Comparison of ENCODE assay signal across 2 cellular contexts in genomic region chr1:223000549-223001135, GRCh38.
TF ChIP-seq lines count a peak whose summit lies in the region.

No MANE protein-coding gene starts in this region.

TF ChIP-seq in A549, 52 proteins besides CTCF, POLR2A, EP300 and RAD21 (continued from another document):
- TF ChIP-seq, protein P1, sequence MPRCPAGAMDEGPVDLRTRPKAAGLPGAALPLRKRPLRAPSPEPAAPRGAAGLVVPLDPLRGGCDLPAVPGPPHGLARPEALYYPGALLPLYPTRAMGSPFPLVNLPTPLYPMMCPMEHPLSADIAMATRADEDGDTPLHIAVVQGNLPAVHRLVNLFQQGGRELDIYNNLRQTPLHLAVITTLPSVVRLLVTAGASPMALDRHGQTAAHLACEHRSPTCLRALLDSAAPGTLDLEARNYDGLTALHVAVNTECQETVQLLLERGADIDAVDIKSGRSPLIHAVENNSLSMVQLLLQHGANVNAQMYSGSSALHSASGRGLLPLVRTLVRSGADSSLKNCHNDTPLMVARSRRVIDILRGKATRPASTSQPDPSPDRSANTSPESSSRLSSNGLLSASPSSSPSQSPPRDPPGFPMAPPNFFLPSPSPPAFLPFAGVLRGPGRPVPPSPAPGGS (IDR thresholded peaks at IDR 0.05) = no peak
- no peak for TF ChIP-seq RNF2 (IDR thresholded peaks at IDR 0.05; ENCODE audit: borderline replicate concordance, low read depth)
- TF ChIP-seq TFCP2L1 (CRISPR knock-in tag; IDR thresholded peaks at IDR 0.05) = no peak
- TF ChIP-seq ZFP36 (IDR thresholded peaks at IDR 0.05; ENCODE audit: borderline replicate concordance, partially characterized antibody) = no peak

TF ChIP-seq in GM23338, 12 proteins besides CTCF, POLR2A, EP300 and RAD21 (continued from another document):
- TF ChIP-seq, protein P2, sequence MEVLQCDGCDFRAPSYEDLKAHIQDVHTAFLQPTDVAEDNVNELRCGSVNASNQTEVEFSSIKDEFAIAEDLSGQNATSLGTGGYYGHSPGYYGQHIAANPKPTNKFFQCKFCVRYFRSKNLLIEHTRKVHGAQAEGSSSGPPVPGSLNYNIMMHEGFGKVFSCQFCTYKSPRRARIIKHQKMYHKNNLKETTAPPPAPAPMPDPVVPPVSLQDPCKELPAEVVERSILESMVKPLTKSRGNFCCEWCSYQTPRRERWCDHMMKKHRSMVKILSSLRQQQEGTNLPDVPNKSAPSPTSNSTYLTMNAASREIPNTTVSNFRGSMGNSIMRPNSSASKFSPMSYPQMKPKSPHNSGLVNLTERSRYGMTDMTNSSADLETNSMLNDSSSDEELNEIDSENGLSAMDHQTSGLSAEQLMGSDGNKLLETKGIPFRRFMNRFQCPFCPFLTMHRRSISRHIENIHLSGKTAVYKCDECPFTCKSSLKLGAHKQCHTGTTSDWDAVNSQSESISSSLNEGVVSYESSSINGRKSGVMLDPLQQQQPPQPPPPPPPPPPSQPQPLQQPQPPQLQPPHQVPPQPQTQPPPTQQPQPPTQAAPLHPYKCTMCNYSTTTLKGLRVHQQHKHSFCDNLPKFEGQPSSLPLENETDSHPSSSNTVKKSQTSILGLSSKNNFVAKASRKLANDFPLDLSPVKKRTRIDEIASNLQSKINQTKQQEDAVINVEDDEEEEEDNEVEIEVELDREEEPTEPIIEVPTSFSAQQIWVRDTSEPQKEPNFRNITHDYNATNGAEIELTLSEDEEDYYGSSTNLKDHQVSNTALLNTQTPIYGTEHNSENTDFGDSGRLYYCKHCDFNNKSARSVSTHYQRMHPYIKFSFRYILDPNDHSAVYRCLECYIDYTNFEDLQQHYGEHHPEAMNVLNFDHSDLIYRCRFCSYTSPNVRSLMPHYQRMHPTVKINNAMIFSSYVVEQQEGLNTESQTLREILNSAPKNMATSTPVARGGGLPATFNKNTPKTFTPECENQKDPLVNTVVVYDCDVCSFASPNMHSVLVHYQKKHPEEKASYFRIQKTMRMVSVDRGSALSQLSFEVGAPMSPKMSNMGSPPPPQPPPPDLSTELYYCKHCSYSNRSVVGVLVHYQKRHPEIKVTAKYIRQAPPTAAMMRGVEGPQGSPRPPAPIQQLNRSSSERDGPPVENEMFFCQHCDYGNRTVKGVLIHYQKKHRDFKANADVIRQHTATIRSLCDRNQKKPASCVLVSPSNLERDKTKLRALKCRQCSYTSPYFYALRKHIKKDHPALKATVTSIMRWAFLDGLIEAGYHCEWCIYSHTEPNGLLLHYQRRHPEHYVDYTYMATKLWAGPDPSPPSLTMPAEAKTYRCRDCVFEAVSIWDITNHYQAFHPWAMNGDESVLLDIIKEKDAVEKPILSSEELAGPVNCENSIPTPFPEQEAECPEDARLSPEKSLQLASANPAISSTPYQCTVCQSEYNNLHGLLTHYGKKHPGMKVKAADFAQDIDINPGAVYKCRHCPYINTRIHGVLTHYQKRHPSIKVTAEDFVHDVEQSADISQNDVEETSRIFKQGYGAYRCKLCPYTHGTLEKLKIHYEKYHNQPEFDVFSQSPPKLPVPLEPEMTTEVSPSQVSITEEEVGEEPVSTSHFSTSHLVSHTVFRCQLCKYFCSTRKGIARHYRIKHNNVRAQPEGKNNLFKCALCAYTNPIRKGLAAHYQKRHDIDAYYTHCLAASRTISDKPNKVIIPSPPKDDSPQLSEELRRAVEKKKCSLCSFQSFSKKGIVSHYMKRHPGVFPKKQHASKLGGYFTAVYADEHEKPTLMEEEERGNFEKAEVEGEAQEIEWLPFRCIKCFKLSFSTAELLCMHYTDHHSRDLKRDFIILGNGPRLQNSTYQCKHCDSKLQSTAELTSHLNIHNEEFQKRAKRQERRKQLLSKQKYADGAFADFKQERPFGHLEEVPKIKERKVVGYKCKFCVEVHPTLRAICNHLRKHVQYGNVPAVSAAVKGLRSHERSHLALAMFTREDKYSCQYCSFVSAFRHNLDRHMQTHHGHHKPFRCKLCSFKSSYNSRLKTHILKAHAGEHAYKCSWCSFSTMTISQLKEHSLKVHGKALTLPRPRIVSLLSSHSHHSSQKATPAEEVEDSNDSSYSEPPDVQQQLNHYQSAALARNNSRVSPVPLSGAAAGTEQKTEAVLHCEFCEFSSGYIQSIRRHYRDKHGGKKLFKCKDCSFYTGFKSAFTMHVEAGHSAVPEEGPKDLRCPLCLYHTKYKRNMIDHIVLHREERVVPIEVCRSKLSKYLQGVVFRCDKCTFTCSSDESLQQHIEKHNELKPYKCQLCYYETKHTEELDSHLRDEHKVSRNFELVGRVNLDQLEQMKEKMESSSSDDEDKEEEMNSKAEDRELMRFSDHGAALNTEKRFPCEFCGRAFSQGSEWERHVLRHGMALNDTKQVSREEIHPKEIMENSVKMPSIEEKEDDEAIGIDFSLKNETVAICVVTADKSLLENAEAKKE (CRISPR knock-in tag; IDR thresholded peaks at IDR 0.05) = no peak
- TF ChIP-seq EZH2 (IDR thresholded peaks at IDR 0.05; ENCODE audit: low read depth, unreplicated experiment) = no peak
